Comparison of ENCODE assay signal across 1 cellular context in the genomic region with DNA sequence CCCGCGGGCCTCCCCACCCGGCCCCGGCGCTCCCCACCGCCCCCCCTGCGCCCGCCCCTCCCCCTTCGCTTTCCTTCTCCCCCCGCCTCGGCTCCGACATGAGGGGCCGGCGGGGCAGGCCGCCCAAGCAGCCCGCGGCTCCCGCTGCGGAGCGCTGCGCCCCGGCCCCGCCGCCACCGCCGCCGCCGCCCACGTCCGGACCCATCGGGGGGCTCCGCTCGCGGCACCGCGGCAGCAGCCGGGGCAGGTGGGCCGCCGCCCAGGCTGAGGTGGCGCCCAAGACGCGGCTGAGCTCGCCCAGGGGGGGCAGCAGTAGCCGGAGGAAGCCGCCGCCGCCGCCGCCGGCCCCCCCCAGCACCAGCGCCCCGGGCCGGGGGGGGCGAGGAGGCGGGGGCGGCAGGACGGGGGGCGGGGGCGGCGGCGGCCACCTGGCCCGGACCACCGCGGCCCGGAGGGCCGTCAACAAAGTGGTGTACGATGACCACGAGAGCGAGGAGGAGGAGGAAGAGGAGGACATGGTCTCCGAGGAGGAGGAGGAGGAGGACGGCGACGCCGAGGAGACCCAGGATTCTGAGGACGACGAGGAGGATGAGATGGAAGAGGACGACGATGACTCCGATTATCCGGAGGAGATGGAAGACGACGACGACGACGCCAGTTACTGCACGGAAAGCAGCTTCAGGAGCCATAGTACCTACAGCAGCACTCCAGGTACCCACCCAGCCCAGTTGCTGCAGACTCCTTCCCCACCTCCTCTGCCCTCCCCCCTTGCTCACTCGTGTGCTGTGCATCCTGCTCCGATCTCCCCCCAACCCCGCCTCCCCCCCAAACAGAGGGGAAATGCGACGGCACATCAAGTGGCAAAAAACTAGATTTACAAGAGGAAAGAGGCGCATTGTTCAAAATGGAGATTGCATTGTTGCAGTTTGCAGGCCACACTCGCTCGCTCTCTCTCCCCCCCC.
TF ChIP-seq lines count a peak whose summit lies in the region.

No MANE protein-coding gene starts in this region.

TF ChIP-seq in HepG2, 621 proteins besides CTCF, POLR2A, EP300 and RAD21 (continued from another document):
- TF ChIP-seq KMT2B (CRISPR knock-in tag; IDR thresholded peaks at IDR 0.05) (0 out of 2 replicates have a peak, but pooled peaks have one; percentile 48), TGIF2 (CRISPR knock-in tag; IDR thresholded peaks at IDR 0.05) (peak; percentile 29; the same call in 1 of the 2 replicates), KDM5A (IDR thresholded peaks at IDR 0.05; ENCODE audit: borderline replicate concordance, low read length) (peak; percentile 14; the same call in 1 of the 2 replicates), AHR (CRISPR knock-in tag; IDR thresholded peaks at IDR 0.05) (peak; percentile 67; the same call in 1 of the 2 replicates), KMT2A (CRISPR knock-in tag; IDR thresholded peaks at IDR 0.05) (0 out of 2 replicates have a peak, but pooled peaks have one; percentile 29), SALL1 (CRISPR knock-in tag; IDR thresholded peaks at IDR 0.05) (peak; percentile 31; the same call in 1 of the 2 replicates), ZBTB38 (CRISPR knock-in tag; IDR thresholded peaks at IDR 0.05) (0 out of 2 replicates have a peak, but pooled peaks have one; percentile 39), ELF1 (CRISPR knock-in tag; IDR thresholded peaks at IDR 0.05) (0 out of 2 replicates have a peak, but pooled peaks have one; percentile 0), SAP130 (CRISPR knock-in tag; IDR thresholded peaks at IDR 0.05; ENCODE audit: low read depth) (peak; percentile 54; the same call in 1 of the 2 replicates), HDAC2 (CRISPR knock-in tag; IDR thresholded peaks at IDR 0.05) (peak; percentile 21; the same call in 1 of the 2 replicates), RBFOX2 (IDR thresholded peaks at IDR 0.05; ENCODE audit: low read depth, low read length) (peak; percentile 12; the same call in 1 of the 2 replicates), SIN3A (IDR thresholded peaks at IDR 0.05; ENCODE audit: borderline replicate concordance, low read depth, low read length) (0 out of 2 replicates have a peak, but pooled peaks have one; percentile 4), SALL2 (CRISPR knock-in tag; IDR thresholded peaks at IDR 0.05) (0 out of 2 replicates have a peak, but pooled peaks have one; percentile 34), KDM2A (CRISPR knock-in tag; IDR thresholded peaks at IDR 0.05; ENCODE audit: borderline replicate concordance, low read depth) (peak; percentile 66; the same call in 1 of the 2 replicates)
- TF ChIP-seq, protein P1, sequence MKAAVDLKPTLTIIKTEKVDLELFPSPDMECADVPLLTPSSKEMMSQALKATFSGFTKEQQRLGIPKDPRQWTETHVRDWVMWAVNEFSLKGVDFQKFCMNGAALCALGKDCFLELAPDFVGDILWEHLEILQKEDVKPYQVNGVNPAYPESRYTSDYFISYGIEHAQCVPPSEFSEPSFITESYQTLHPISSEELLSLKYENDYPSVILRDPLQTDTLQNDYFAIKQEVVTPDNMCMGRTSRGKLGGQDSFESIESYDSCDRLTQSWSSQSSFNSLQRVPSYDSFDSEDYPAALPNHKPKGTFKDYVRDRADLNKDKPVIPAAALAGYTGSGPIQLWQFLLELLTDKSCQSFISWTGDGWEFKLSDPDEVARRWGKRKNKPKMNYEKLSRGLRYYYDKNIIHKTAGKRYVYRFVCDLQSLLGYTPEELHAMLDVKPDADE (CRISPR knock-in tag; IDR thresholded peaks at IDR 0.05), result 0 out of 2 replicates have a peak, but pooled peaks have one; percentile 1
- TF ChIP-seq, protein P2, sequence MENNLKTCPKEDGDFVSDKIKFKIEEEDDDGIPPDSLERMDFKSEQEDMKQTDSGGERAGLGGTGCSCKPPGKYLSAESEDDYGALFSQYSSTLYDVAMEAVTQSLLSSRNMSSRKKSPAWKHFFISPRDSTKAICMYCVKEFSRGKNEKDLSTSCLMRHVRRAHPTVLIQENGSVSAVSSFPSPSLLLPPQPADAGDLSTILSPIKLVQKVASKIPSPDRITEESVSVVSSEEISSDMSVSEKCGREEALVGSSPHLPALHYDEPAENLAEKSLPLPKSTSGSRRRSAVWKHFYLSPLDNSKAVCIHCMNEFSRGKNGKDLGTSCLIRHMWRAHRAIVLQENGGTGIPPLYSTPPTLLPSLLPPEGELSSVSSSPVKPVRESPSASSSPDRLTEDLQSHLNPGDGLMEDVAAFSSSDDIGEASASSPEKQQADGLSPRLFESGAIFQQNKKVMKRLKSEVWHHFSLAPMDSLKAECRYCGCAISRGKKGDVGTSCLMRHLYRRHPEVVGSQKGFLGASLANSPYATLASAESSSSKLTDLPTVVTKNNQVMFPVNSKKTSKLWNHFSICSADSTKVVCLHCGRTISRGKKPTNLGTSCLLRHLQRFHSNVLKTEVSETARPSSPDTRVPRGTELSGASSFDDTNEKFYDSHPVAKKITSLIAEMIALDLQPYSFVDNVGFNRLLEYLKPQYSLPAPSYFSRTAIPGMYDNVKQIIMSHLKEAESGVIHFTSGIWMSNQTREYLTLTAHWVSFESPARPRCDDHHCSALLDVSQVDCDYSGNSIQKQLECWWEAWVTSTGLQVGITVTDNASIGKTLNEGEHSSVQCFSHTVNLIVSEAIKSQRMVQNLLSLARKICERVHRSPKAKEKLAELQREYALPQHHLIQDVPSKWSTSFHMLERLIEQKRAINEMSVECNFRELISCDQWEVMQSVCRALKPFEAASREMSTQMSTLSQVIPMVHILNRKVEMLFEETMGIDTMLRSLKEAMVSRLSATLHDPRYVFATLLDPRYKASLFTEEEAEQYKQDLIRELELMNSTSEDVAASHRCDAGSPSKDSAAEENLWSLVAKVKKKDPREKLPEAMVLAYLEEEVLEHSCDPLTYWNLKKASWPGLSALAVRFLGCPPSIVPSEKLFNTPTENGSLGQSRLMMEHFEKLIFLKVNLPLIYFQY (CRISPR knock-in tag; IDR thresholded peaks at IDR 0.05; ENCODE audit: borderline replicate concordance), result 0 out of 2 replicates have a peak, but pooled peaks have one; percentile 31
- TF ChIP-seq, protein P3, sequence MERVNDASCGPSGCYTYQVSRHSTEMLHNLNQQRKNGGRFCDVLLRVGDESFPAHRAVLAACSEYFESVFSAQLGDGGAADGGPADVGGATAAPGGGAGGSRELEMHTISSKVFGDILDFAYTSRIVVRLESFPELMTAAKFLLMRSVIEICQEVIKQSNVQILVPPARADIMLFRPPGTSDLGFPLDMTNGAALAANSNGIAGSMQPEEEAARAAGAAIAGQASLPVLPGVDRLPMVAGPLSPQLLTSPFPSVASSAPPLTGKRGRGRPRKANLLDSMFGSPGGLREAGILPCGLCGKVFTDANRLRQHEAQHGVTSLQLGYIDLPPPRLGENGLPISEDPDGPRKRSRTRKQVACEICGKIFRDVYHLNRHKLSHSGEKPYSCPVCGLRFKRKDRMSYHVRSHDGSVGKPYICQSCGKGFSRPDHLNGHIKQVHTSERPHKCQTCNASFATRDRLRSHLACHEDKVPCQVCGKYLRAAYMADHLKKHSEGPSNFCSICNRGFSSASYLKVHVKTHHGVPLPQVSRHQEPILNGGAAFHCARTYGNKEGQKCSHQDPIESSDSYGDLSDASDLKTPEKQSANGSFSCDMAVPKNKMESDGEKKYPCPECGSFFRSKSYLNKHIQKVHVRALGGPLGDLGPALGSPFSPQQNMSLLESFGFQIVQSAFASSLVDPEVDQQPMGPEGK (CRISPR knock-in tag; IDR thresholded peaks at IDR 0.05), result peak; percentile 53
